9 cellular contexts compared by ENCODE assay signal in the genomic region with DNA sequence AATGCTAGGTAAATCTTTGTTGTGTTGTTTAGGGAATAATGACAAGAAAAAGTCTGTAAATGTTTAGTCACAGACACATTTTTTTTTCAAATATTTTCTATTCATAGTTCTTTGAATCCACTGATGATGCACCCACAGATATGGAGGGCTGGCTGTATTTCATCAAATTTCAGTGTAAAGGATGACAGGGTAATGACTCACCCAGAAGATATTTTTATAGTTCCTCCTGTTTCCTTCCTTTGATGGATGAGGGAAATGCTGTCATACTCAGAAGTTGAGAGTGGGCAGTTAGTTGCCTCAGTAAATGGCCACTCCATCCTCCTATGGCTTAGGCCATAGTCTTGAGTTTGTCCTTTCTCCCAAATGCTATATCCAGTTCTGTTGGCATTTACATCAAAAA.
A peak's percentile ranks its signal among the peaks of the same experiment; 100 is the strongest.
DNase-seq lines count a peak whose midpoint lies in the region; FAIRE-seq and TF ChIP-seq lines count a peak whose summit lies in the region.
"Had no signal": no experiment of that assay in that cellular context is flagged by ENCODE, and none has a peak within 500 bp of the region (broad histone marks: within the 10 kb centered on the region; RNA-seq: fewer than 3 reads in every experiment).

No MANE protein-coding gene starts in this region.

- no peak overlapping the region for H2AFZ ChIP-seq in PC-9

- H3K4me1 Mint-ChIP-seq in activated CD4-positive, alpha-beta T cell treated with anti-CD3 and anti-CD28 coated beads, Interleukin-2, amount 10 ng/mL, durations not matched to agents 24 days and 14 days: peaks cover 28% of the 10 kb centered on the region
- H3K4me1 Mint-ChIP-seq in activated CD4-positive, alpha-beta T cell treated with anti-CD3 and anti-CD28 coated beads, Interleukin-2, amount 10 ng/mL, durations not matched to agents 7 days and 5 days: peaks cover 8% of the 10 kb centered on the region
- H3K4me1 Mint-ChIP-seq: natural killer cell had no signal

- peaks cover 3% of the 10 kb centered on the region for H3K36me3 Mint-ChIP-seq in activated CD4-positive, alpha-beta T cell treated with anti-CD3 and anti-CD28 coated beads, Interleukin-2, amount 10 ng/mL, durations not matched to agents 24 days and 14 days (ENCODE audit: low read depth)
- H3K36me3 Mint-ChIP-seq in activated CD4-positive, alpha-beta T cell treated with anti-CD3 and anti-CD28 coated beads, Interleukin-2, amount 10 ng/mL, durations not matched to agents 7 days and 5 days (ENCODE audit: low read depth): peaks cover 2% of the 10 kb centered on the region
- H3K36me3 Mint-ChIP-seq: natural killer cell had no signal

- intact Hi-C loops in activated CD4-positive, alpha-beta T cell treated with anti-CD3 and anti-CD28 coated beads, Interleukin-2, amount 10 ng/mL, durations not matched to agents 24 days and 14 days (cut with micrococcal nuclease): no loop called here
- intact Hi-C loops in PC-9 (cut with micrococcal nuclease; ENCODE audit: unreplicated experiment): loop anchor here (1.0 kb wide), 3 partner anchors 70 to 276 kb away; a partner anchor contains a TSS

- BruUV-seq in PC-9 (replicated peaks; lab: Mats Ljungman, UMichigan): no TSS peak

- in situ Hi-C loops in GM13976 (cut with MboI; ENCODE audit: low sequenced_read_pairs, unreplicated experiment): no loop called here

- 0 out of 2 replicates have a peak overlapping the region, but pooled peaks have one; percentile 27 for H3K4me2 ChIP-seq in PC-9
- peak overlapping the region; percentile 33 for H3K4me2 ChIP-seq in skeletal muscle satellite cell (ENCODE audit: low read length)

- H3F3A ChIP-seq in PC-9 (ENCODE audit: insufficient read depth, low read depth): peaks cover 9% of the 10 kb centered on the region

- no peaks in the 10 kb centered on the region; the same call in 1 of the 2 replicates for H3K9me3 ChIP-seq in PC-9 (ENCODE audit: insufficient read depth, low read depth)
- no peaks in the 10 kb centered on the region for H3K9me3 ChIP-seq in skeletal muscle satellite cell (replicated peaks; ENCODE audit: low read length)

- CTCF ChIA-PET in activated CD4-positive, alpha-beta T cell treated with anti-CD3 and anti-CD28 coated beads, Interleukin-2, amount 10 ng/mL, durations not matched to agents 7 days and 5 days (lab: Charles Lee): no interaction called here
- CTCF ChIA-PET in PC-9 (lab: Charles Lee): no interaction called here

- no peak for FAIRE-seq in D721Med (lab: Jason Lieb, UNC)

- peaks cover 25% of the 10 kb centered on the region for H3K4me1 ChIP-seq in PC-9 (replicated peaks; ENCODE audit: insufficient read depth)
- H3K4me1 ChIP-seq in skeletal muscle satellite cell (ENCODE audit: control insufficient read depth, insufficient read depth, low read length): peaks cover 90% of the 10 kb centered on the region

- peaks cover 5% of the 10 kb centered on the region for H3K27me3 Mint-ChIP-seq in activated CD4-positive, alpha-beta T cell treated with anti-CD3 and anti-CD28 coated beads, Interleukin-2, amount 10 ng/mL, durations not matched to agents 24 days and 14 days
- H3K27me3 Mint-ChIP-seq in activated CD4-positive, alpha-beta T cell treated with anti-CD3 and anti-CD28 coated beads, Interleukin-2, amount 10 ng/mL, durations not matched to agents 7 days and 5 days: peaks cover 3% of the 10 kb centered on the region

- H3K4me3 Mint-ChIP-seq in activated CD4-positive, alpha-beta T cell treated with anti-CD3 and anti-CD28 coated beads, Interleukin-2, amount 10 ng/mL, durations not matched to agents 24 days and 14 days: peak overlapping the region; percentile 17
- no peak overlapping the region for H3K4me3 Mint-ChIP-seq in activated CD4-positive, alpha-beta T cell treated with anti-CD3 and anti-CD28 coated beads, Interleukin-2, amount 10 ng/mL, durations not matched to agents 7 days and 5 days
- H3K4me3 Mint-ChIP-seq: natural killer cell had no signal

- no peaks in the 10 kb centered on the region for H3K9me2 ChIP-seq in PC-9 (ENCODE audit: insufficient read depth)

- H3K4me3 ChIP-seq in PC-9: no peak overlapping the region
- H3K4me3 ChIP-seq in skeletal muscle satellite cell (ENCODE audit: low read length): no peak overlapping the region

- H3K9me3 Mint-ChIP-seq in activated CD4-positive, alpha-beta T cell treated with anti-CD3 and anti-CD28 coated beads, Interleukin-2, amount 10 ng/mL, durations not matched to agents 24 days and 14 days: peaks cover 8% of the 10 kb centered on the region
- no peaks in the 10 kb centered on the region for H3K9me3 Mint-ChIP-seq in activated CD4-positive, alpha-beta T cell treated with anti-CD3 and anti-CD28 coated beads, Interleukin-2, amount 10 ng/mL, durations not matched to agents 7 days and 5 days
- H3K9me3 Mint-ChIP-seq: natural killer cell had no signal

- POLR2A ChIA-PET in activated CD4-positive, alpha-beta T cell treated with anti-CD3 and anti-CD28 coated beads, Interleukin-2, amount 10 ng/mL, durations not matched to agents 7 days and 5 days (lab: Charles Lee): no interaction called here
- POLR2A ChIA-PET in PC-9 (lab: Charles Lee; ENCODE audit: unreplicated experiment): interaction anchor here (0.7 kb wide), 1 partner anchor 571 kb away, joined by 8 read pairs; no protein-coding TSS in a partner anchor

- peak overlapping the region; percentile 66 for H3K27ac Mint-ChIP-seq in activated CD4-positive, alpha-beta T cell treated with anti-CD3 and anti-CD28 coated beads, Interleukin-2, amount 10 ng/mL, durations not matched to agents 24 days and 14 days
- no peak overlapping the region for H3K27ac Mint-ChIP-seq in activated CD4-positive, alpha-beta T cell treated with anti-CD3 and anti-CD28 coated beads, Interleukin-2, amount 10 ng/mL, durations not matched to agents 7 days and 5 days
- H3K27ac Mint-ChIP-seq: natural killer cell had no signal

- no peak for TF ChIP-seq CTCF in PC-9 (conservative IDR thresholded peaks at IDR 0.05)
- no peak for TF ChIP-seq CTCF in GM13976 (IDR thresholded peaks at IDR 0.05; ENCODE audit: borderline replicate concordance, control extremely low read depth, extremely low read depth, insufficient read depth, missing control alignments)
- TF ChIP-seq CTCF in D721Med (IDR thresholded peaks at IDR 0.05; ENCODE audit: insufficient read depth, missing control alignments): no peak

- no peak for DNase-seq in activated CD4-positive, alpha-beta T cell treated with anti-CD3 and anti-CD28 coated beads, Interleukin-2, amount 10 ng/mL, durations not matched to agents 24 days and 14 days
- no peak for DNase-seq in activated CD4-positive, alpha-beta T cell treated with anti-CD3 and anti-CD28 coated beads, Interleukin-2, amount 10 ng/mL, durations not matched to agents 7 days and 5 days
- peak; percentile 34 to 86 for DNase-seq in PC-9
- no peak for DNase-seq in epithelial cell of prostate (ENCODE audit: low read depth, low spot score)
- DNase-seq in T-helper 9 cell: no peak
- DNase-seq in GM13976 (ENCODE audit: low spot score): no peak
- DNase-seq in D721Med (ENCODE audit: insufficient read length, low spot score): no peak
- DNase-seq: natural killer cell had no signal

- H3K79me2 ChIP-seq in PC-9 (ENCODE audit: low read depth): no peaks in the 10 kb centered on the region

- no peaks in the 10 kb centered on the region for H3K27me3 ChIP-seq in PC-9 (ENCODE audit: insufficient read depth, low read depth)
- no peaks in the 10 kb centered on the region for H3K27me3 ChIP-seq in skeletal muscle satellite cell (ENCODE audit: control insufficient read depth, insufficient read depth, low read length)

- H4K20me1 ChIP-seq in PC-9 (ENCODE audit: insufficient read depth): no peaks in the 10 kb centered on the region

- H3K27ac ChIP-seq in PC-9 (peak overlapping the region; percentile 55), epithelial cell of prostate (peak overlapping the region; percentile 83)

- H3K36me3 ChIP-seq in PC-9 (ENCODE audit: low read depth) (no peaks in the 10 kb centered on the region), skeletal muscle satellite cell (ENCODE audit: insufficient read depth, low read length) (no peaks in the 10 kb centered on the region)

- H3K9ac ChIP-seq in skeletal muscle satellite cell (ENCODE audit: low read depth, low read length): peak overlapping the region; percentile 46

Comparison
In these comparisons a context has a peak if more than half of its experiments do, and no peak if none do; other contexts are left out.
1. DNase-seq: peak in PC-9 (2 of 2); none in activated CD4-positive, alpha-beta T cell treated with anti-CD3 and anti-CD28 coated beads, Interleukin-2, amount 10 ng/mL, durations not matched to agents 24 days and 14 days (single experiment), activated CD4-positive, alpha-beta T cell treated with anti-CD3 and anti-CD28 coated beads, Interleukin-2, amount 10 ng/mL, durations not matched to agents 7 days and 5 days (single experiment), epithelial cell of prostate (single experiment), T-helper 9 cell (single experiment), GM13976 (single experiment) and D721Med (single experiment).